2 cellular contexts compared by ENCODE assay signal in the genomic region with DNA sequence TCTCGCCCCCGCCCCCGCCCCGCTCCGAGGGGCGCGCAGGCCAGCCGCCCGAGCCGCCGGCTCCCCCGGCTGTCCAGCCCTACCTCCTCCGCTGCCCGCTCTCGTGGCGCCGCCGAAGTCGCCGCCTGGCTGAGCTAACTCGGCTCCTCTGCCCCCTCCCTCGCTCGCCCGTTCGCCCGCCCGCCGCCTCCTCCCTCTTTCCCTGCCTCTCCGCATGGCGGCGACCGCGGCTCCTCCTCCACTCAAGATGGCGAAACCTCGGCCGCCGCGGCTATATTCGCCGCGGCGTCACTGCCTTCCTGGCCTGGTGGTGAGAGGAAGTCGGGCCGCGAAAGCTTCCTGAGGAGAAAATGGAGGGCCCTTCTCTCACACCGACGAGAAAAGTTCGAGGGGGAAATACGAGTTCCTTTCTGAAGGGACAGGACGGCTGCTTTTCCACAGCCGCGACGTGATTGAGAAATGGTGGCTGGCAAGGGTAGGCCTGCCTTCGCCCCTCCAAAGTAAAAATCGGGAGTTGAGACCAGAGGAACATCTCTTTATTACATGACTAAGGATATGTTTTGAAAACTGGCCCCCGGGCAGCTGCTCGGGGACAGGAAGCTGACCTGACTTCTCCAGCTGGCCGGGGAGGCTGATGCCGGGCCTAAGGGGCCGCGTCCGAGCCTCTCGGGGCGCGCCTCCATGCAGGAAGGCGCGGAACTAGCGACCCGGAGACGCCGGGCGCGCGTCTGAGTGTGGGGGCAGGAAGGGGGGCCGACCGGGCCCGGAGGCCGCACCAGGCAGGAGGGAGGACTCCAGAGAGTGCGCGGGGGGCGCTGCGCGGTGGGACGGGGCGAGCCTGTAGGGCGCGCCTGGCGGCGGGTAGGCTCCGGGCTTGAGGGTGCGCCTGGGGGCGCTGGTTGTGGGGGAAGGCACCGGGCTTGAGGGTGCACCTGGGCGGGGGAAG.
A peak's percentile ranks its signal among the peaks of the same experiment; 100 is the strongest.
TF ChIP-seq lines count a peak whose summit lies in the region.

DDX6 (minus strand) TSS at position 150 of the 946 bp plus-strand sequence. CDS start 4,913 bp downstream, outside the sequence.

TF ChIP-seq in Ishikawa, 13 proteins besides CTCF, POLR2A, EP300 and RAD21 (continued from another document):
- TF ChIP-seq REST (IDR thresholded peaks at IDR 0.05; ENCODE audit: low read depth) (0 out of 2 replicates have a peak, but pooled peaks have one; percentile 23), TEAD4 (IDR thresholded peaks at IDR 0.05) (no peak), CEBPB (IDR thresholded peaks at IDR 0.05) (peak; percentile 20; the same call in 1 of the 2 replicates), EGR1 (IDR thresholded peaks at IDR 0.05) (peak; percentile 55), CREB1 (IDR thresholded peaks at IDR 0.05; ENCODE audit: low read depth) (no peak), TCF12 (IDR thresholded peaks at IDR 0.05; ENCODE audit: low read depth) (0 out of 2 replicates have a peak, but pooled peaks have one; percentile 39), YY1 (IDR thresholded peaks at IDR 0.05; ENCODE audit: low read depth) (peak; percentile 94)
- TF ChIP-seq, protein P1, sequence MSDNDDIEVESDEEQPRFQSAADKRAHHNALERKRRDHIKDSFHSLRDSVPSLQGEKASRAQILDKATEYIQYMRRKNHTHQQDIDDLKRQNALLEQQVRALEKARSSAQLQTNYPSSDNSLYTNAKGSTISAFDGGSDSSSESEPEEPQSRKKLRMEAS (IDR thresholded peaks at IDR 0.05): peak; percentile 75

TF ChIP-seq in PFSK-1, 5 proteins besides CTCF, POLR2A, EP300 and RAD21 (continued from another document):
- TF ChIP-seq REST (IDR thresholded peaks at IDR 0.05; ENCODE audit: insufficient read depth in 1 of 2, low read depth in 2 of 2, low read length in 2 of 2): peak; percentile 46 to 69; a peak in 1 of 4 replicates
- peak; percentile 51; the same call in 1 of the 2 replicates for TF ChIP-seq SIN3A (IDR thresholded peaks at IDR 0.05; ENCODE audit: borderline replicate concordance, insufficient read depth, low read length)
